7 cellular contexts compared by ENCODE assay signal in genomic region chr11:2901854-2902783, GRCh38. TPM values are rescaled to one million over a fixed set of nuclear protein-coding genes. Genes with fewer than 3 reads are reported as not detected.
A peak's percentile ranks its signal among the peaks of the same experiment; 100 is the strongest.
DNase-seq lines count a peak whose midpoint lies in the region; ATAC-seq and TF ChIP-seq lines count a peak whose summit lies in the region.

No MANE protein-coding gene starts in this region.

- H3K27ac ChIP-seq in smooth muscle cell (ENCODE audit: low read depth): no peak overlapping the region

- H2AFZ ChIP-seq in smooth muscle cell (ENCODE audit: low read depth): peak overlapping the region; percentile 89

- no peaks in the 10 kb centered on the region for H3K9me3 ChIP-seq in smooth muscle cell (replicated peaks; ENCODE audit: low read depth)

- no peaks in the 10 kb centered on the region for H3F3A ChIP-seq in smooth muscle cell (ENCODE audit: low read depth)

- no peaks in the 10 kb centered on the region for H4K20me1 ChIP-seq in smooth muscle cell (ENCODE audit: low read depth)

- ATAC-seq in GM18511 (IDR thresholded peaks at IDR 0.05; ENCODE audit: unreplicated experiment) (peak; percentile 98), HG02970 (IDR thresholded peaks at IDR 0.05; ENCODE audit: low FRiP score, unreplicated experiment) (peak; percentile 83)

- H3K79me2 ChIP-seq in smooth muscle cell (ENCODE audit: low read depth): no peaks in the 10 kb centered on the region

- peak overlapping the region; percentile 88 for H3K4me3 ChIP-seq in smooth muscle cell

- no peaks in the 10 kb centered on the region for H3K36me3 ChIP-seq in smooth muscle cell (ENCODE audit: low read depth)

- 5% methylated on average over 27 of the region's 58 CpGs for WGBS in smooth muscle cell (ENCODE audit: low lambda C conversion rate)

- peak; percentile 97 for DNase-seq in NCI-H2029 (lab: John Stamatoyannopoulos, UW)
- DNase-seq in UCSD-AML1 (lab: John Stamatoyannopoulos, UW; ENCODE audit: unreplicated experiment): peak; percentile 89
- peak; percentile 41 for DNase-seq in brain pericyte (ENCODE audit: low read depth, low spot score)
- peak; percentile 96 for DNase-seq in iPS-NIHi11 (ENCODE audit: low spot score)
- DNase-seq in smooth muscle cell (lab: John Stamatoyannopoulos, UW; ENCODE audit: unreplicated experiment): peak; percentile 73

- peak overlapping the region; percentile 99 for H3K4me2 ChIP-seq in smooth muscle cell

- H3K9ac ChIP-seq in smooth muscle cell (ENCODE audit: low read depth): no peak overlapping the region

- no peaks in the 10 kb centered on the region for H3K27me3 ChIP-seq in smooth muscle cell (ENCODE audit: low read depth)

- H3K4me1 ChIP-seq in smooth muscle cell (ENCODE audit: low read depth): peaks cover 4% of the 10 kb centered on the region

- no peak for TF ChIP-seq CTCF in smooth muscle cell (IDR thresholded peaks at IDR 0.05; ENCODE audit: borderline replicate concordance, insufficient read depth, poor library complexity, severe bottlenecking)

RNA-seq across cellular contexts. Expression of gene CDKN1C, which starts 16.5 kb away (rescaled TPM):
- 171 and 194 TPM in 2 replicates for total RNA-seq in smooth muscle cell
- 303 and 392 TPM in 2 replicates for polyA plus RNA-seq in smooth muscle cell

RNA-seq across cellular contexts. Expression of gene PHLDA2, which starts 27.1 kb away (rescaled TPM):
- 11.0 and 21.8 TPM in 2 replicates for total RNA-seq in smooth muscle cell
- polyA plus RNA-seq in smooth muscle cell: 89.3 and 90.7 TPM in 2 replicates

Comparison
In these comparisons a context has a peak if more than half of its experiments do, and no peak if none do; other contexts are left out.
1. DNase-seq: peak in every context shown above with its lines; median percentile 97 in NCI-H2029; 96 in iPS-NIHi11; 89 in UCSD-AML1; 73 in smooth muscle cell; 41 in brain pericyte.